Comparison of ENCODE assay signal across 10 cellular contexts in genomic region chr16:23155445-23156049, GRCh38. TPM values are rescaled to one million over a fixed set of nuclear protein-coding genes. Genes with fewer than 3 reads are reported as not detected.
DNase-seq lines count a peak whose midpoint lies in the region; ATAC-seq and TF ChIP-seq lines count a peak whose summit lies in the region.
"Had no signal": no experiment of that assay in that cellular context is flagged by ENCODE, and none has a peak within 500 bp of the region (broad histone marks: within the 10 kb centered on the region; RNA-seq: fewer than 3 reads in every experiment).

No MANE protein-coding gene starts in this region.

- H3K27me3 Mint-ChIP-seq in CD8-positive, alpha-beta T cell (ENCODE audit: low read depth), result peaks cover 21% of the 10 kb centered on the region

- CTCF ChIA-PET in CD8-positive, alpha-beta T cell (lab: Charles Lee), result no interaction called here

- H3K9me3 ChIP-seq in right lobe of liver, result no peaks in the 10 kb centered on the region
- H3K9me3 ChIP-seq in CD8-positive, alpha-beta T cell (ENCODE audit: low read length), result no peaks in the 10 kb centered on the region

- H3K9me3 Mint-ChIP-seq in CD8-positive, alpha-beta T cell, result no peaks in the 10 kb centered on the region

- 20% methylated on average over 7 of the region's 7 CpGs for WGBS in right lobe of liver (ENCODE audit: insufficient coverage, low coverage, low lambda C conversion rate, missing lambda C conversion rate)

- no peak for TF ChIP-seq POLR2A in right lobe of liver (IDR thresholded peaks at IDR 0.05)

- H3K27ac Mint-ChIP-seq in CD8-positive, alpha-beta T cell, result no peak overlapping the region

- peaks cover 7% of the 10 kb centered on the region for H3K4me1 Mint-ChIP-seq in CD8-positive, alpha-beta T cell (ENCODE audit: low read depth)

- H3K27ac ChIP-seq in brain microvascular endothelial cell (no peak overlapping the region), right lobe of liver (no peak overlapping the region)
- no peak overlapping the region for H3K27ac ChIP-seq in CD8-positive, alpha-beta T cell (ENCODE audit: low read depth, low read length)

- peak; percentile 64 for TF ChIP-seq CTCF in brain microvascular endothelial cell (IDR thresholded peaks at IDR 0.05; ENCODE audit: low read depth, low read length, missing control alignments)
- TF ChIP-seq CTCF in right lobe of liver (IDR thresholded peaks at IDR 0.05), result peak in 3 of 4 donors; percentile 41 to 48 (median 43)
- TF ChIP-seq CTCF in CD8-positive, alpha-beta T cell (IDR thresholded peaks at IDR 0.05), result no peak

- in situ Hi-C loops in brain microvascular endothelial cell (cut with HindIII; ENCODE audit: low pct_ligation_motif_present, low sequenced_read_pairs), result no loop called here

- H3K36me3 ChIP-seq in brain microvascular endothelial cell (replicated peaks) (no peaks in the 10 kb centered on the region), right lobe of liver (no peaks in the 10 kb centered on the region)
- no peaks in the 10 kb centered on the region for H3K36me3 ChIP-seq in CD8-positive, alpha-beta T cell (ENCODE audit: insufficient read depth, low read length)

- POLR2A ChIA-PET in CD8-positive, alpha-beta T cell (lab: Charles Lee), result no interaction called here

- DNase-seq in EH (ENCODE audit: low read depth), result peak; percentile 14
- no peak for DNase-seq in brain microvascular endothelial cell
- peak in 1 of 3 donors; percentile 50 for DNase-seq in right lobe of liver
- DNase-seq in CD8-positive, alpha-beta T cell, result no peak
- no peak for DNase-seq in foreskin melanocyte
- no peak for DNase-seq in kidney glomerular epithelial cell (lab: John Stamatoyannopoulos, UW)
- DNase-seq: NCI-H2029 had no signal

- H3K4me3 ChIP-seq in brain microvascular endothelial cell (ENCODE audit: low read depth, low read length) (no peak overlapping the region), right lobe of liver (no peak overlapping the region)
- H3K4me3 ChIP-seq in CD8-positive, alpha-beta T cell (ENCODE audit: low read depth, low read length), result no peak overlapping the region

- no peaks in the 10 kb centered on the region for H3K36me3 Mint-ChIP-seq in CD8-positive, alpha-beta T cell

- no peak overlapping the region for H3K4me3 Mint-ChIP-seq in CD8-positive, alpha-beta T cell

- no peaks in the 10 kb centered on the region for H3K4me1 ChIP-seq in right lobe of liver
- H3K4me1 ChIP-seq in CD8-positive, alpha-beta T cell (ENCODE audit: insufficient read depth, low read length), result peaks cover 9% of the 10 kb centered on the region

- 0 out of 2 replicates have a peak, but pooled peaks have one; percentile 7 for TF ChIP-seq RAD21 in Ishikawa (IDR thresholded peaks at IDR 0.05; ENCODE audit: low read depth)

- ATAC-seq in right lobe of liver (peak; percentile 88 to 95 (median 90)), GM21825 (IDR thresholded peaks at IDR 0.05; ENCODE audit: unreplicated experiment) (no peak)
- no peak for ATAC-seq in CD8-positive, alpha-beta T cell
- ATAC-seq: activated CD4-positive, CD25-positive, alpha-beta regulatory T cell treated with anti-CD3 and anti-CD28 coated beads, Interleukin-2, amount 50 U/mL, for 24 hours had no signal

- TF ChIP-seq EP300 in Ishikawa (IDR thresholded peaks at IDR 0.05; ENCODE audit: borderline replicate concordance), result no peak

- H3K27me3 ChIP-seq in brain microvascular endothelial cell (replicated peaks), result no peaks in the 10 kb centered on the region
- no peaks in the 10 kb centered on the region for H3K27me3 ChIP-seq in right lobe of liver
- no peaks in the 10 kb centered on the region for H3K27me3 ChIP-seq in CD8-positive, alpha-beta T cell (ENCODE audit: insufficient read depth, low read length)

- intact Hi-C loops in right lobe of liver (cut with DNase I), result no loop called here
- intact Hi-C loops in CD8-positive, alpha-beta T cell (cut with DNase I, micrococcal nuclease), result no loop called here

TF ChIP-seq in Ishikawa, 13 proteins besides CTCF, POLR2A, EP300 and RAD21:
- TF ChIP-seq CEBPB (IDR thresholded peaks at IDR 0.05) (no peak), MAX (IDR thresholded peaks at IDR 0.05) (no peak), EGR1 (IDR thresholded peaks at IDR 0.05) (no peak), ZBTB7A (IDR thresholded peaks at IDR 0.05; ENCODE audit: low read depth) (no peak), CREB1 (IDR thresholded peaks at IDR 0.05; ENCODE audit: low read depth) (no peak), YY1 (IDR thresholded peaks at IDR 0.05; ENCODE audit: low read depth) (no peak), NFIC (IDR thresholded peaks at IDR 0.05) (no peak), TCF12 (IDR thresholded peaks at IDR 0.05; ENCODE audit: low read depth) (no peak)
- TF ChIP-seq, protein P1, sequence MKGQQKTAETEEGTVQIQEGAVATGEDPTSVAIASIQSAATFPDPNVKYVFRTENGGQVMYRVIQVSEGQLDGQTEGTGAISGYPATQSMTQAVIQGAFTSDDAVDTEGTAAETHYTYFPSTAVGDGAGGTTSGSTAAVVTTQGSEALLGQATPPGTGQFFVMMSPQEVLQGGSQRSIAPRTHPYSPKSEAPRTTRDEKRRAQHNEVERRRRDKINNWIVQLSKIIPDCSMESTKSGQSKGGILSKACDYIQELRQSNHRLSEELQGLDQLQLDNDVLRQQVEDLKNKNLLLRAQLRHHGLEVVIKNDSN (IDR thresholded peaks at IDR 0.05), result no peak
TF ChIP-seq in Ishikawa: peak in this region for 0.

RNA-seq across cellular contexts. Expression of gene USP31, which starts 6.3 kb away (rescaled TPM):
- 10 to 100 TPM in 2 of 6 experiments, 1 to 10 TPM in 4; 7.1 to 12.8 (median 9.0) TPM for total RNA-seq in right lobe of liver
- 1 to 10 TPM; 1.6 to 1.8 TPM for total RNA-seq in CD8-positive, alpha-beta T cell

RNA-seq across cellular contexts. Expression of gene SCNN1G, which starts 27.0 kb away (rescaled TPM):
- total RNA-seq in right lobe of liver, result not detected
- not detected for total RNA-seq in CD8-positive, alpha-beta T cell

Comparison
In these comparisons a context has a peak if more than half of its experiments do, and no peak if none do; other contexts are left out.
1. ATAC-seq: peak in right lobe of liver (4 of 4); none in GM21825 (single experiment) and CD8-positive, alpha-beta T cell (single experiment).